18 cellular contexts compared by ENCODE assay signal in the genomic region with DNA sequence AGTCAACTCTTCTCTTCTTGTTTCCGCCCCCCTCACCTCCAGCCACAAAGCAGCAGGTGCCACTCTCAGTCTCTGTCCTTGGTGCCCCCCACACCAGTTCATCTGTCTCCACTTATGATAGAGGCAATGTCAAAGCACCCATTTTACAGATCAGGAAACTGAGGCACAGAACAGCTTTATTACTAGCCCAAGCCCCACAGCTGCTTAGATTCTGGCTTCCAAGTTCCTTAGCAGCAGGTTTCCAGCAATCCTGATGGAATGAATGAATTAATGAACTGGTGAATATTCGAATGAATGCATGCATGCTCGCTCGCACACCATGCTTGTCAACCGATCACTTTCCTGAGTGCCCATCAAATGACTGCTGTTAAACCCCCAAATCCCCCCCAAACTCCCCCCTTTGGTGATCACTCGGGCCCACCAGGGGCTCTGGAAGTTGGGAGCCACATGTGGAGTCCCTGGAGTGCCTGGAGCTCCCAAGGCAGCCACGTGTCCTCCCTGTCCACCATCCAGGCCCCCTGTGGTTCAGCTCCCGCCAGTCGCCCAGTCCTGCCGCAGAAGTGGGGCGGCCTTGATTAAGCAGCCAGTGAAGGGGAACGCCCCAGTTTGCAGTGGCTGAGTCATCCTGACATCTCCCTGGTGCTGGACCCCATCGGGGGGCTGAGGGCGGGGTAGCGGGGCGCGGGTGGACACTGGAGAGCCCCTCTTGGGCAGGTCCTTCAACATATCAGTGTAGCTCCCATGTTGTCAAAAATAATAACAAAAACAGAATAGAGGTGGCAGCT. TPM values are rescaled to one million over a fixed set of nuclear protein-coding genes. Genes with fewer than 3 reads are reported as not detected.
DNase-seq lines count a peak whose midpoint lies in the region; ATAC-seq, FAIRE-seq and TF ChIP-seq lines count a peak whose summit lies in the region.
"Had no signal": no experiment of that assay in that cellular context is flagged by ENCODE, and none has a peak within 500 bp of the region (broad histone marks: within the 10 kb centered on the region; RNA-seq: fewer than 3 reads in every experiment).

No MANE protein-coding gene starts in this region.

- peaks cover 0 to 25% of the 10 kb centered on the region in 2 experiments; a peak in 3 of 5 replicates for H3K4me1 ChIP-seq in K562 (replicated peaks in 1 of 2; ENCODE audit: control insufficient read depth in 2 of 2, insufficient read depth in 2 of 2, low read length in 2 of 2)
- peaks cover 0 to 2% of the 10 kb centered on the region in 2 donors for H3K4me1 ChIP-seq in thyroid gland
- H3K4me1 ChIP-seq: Caco-2 had no signal

- H3K9ac ChIP-seq in K562 (ENCODE audit: insufficient read depth in 1 of 2, low read depth in 2 of 2, low read length in 2 of 2), result peak overlapping the region; percentile 26 to 72; a peak in 2 of 4 replicates
- H3K9ac ChIP-seq: BLaER1 had no signal

- TF ChIP-seq EP300 in K562 (IDR thresholded peaks at IDR 0.05; ENCODE audit: low read length), result no peak

- ATAC-seq in K562, result peak; percentile 64
- no peak for ATAC-seq in GM21723 (IDR thresholded peaks at IDR 0.05; ENCODE audit: unreplicated experiment)
- no peak for ATAC-seq in GM18520 (IDR thresholded peaks at IDR 0.05; ENCODE audit: unreplicated experiment)
- no peak for ATAC-seq in GM18517 (IDR thresholded peaks at IDR 0.05; ENCODE audit: unreplicated experiment)
- ATAC-seq: GM23338 had no signal

- in situ Hi-C loops in K562 (cut with MboI), result no loop called here

- DNase-seq in Daoy (ENCODE audit: low read depth), result peak; percentile 60
- DNase-seq in M059J (ENCODE audit: low read depth), result peak; percentile 23
- peak; percentile 43 to 76 (median 64) for DNase-seq in K562 (ENCODE audit: extremely low read depth in 1 of 4, low spot score in 3 of 4)
- DNase-seq in thyroid gland, result peak; percentile 36 to 43
- DNase-seq: AML-193; Caco-2; CD8-positive, alpha-beta memory T cell; DMS53; HFFc6; Kasumi-1; KBM-7 had no signal

- POLR2A ChIA-PET in K562 (lab: Yijun Ruan, JAX), result interaction anchor here (0.6 to 1.4 kb wide), 3 partner anchors 10 to 57 kb away, joined by 3 to 6 read pairs (median 5); no protein-coding TSS in a partner anchor

- TF ChIP-seq RAD21 in K562 (CRISPR knock-in tag; conservative IDR thresholded peaks at IDR 0.05 in 1 of 2, IDR thresholded peaks at IDR 0.05 in 1 of 2), result no peak

- no peaks in the 10 kb centered on the region for H3K79me2 ChIP-seq in K562 (ENCODE audit: control insufficient read depth, insufficient read depth, low read length)

- H3K4me2 ChIP-seq in K562 (ENCODE audit: insufficient read depth, low read length), result peak overlapping the region; percentile 2; the same call in 1 of the 2 replicates
- H3K4me2 ChIP-seq: GM23338 had no signal

- no peak for TF ChIP-seq CTCF in K562 (IDR thresholded peaks at IDR 0.05 in 2 of 3, conservative IDR thresholded peaks at IDR 0.05 in 1 of 3; ENCODE audit: insufficient read depth in 2 of 3, low read depth in 1 of 3, low read length in 3 of 3)
- TF ChIP-seq CTCF in thyroid gland (IDR thresholded peaks at IDR 0.05), result no peak

- no peak overlapping the region for H3K4me3 ChIP-seq in K562
- H3K4me3 ChIP-seq in thyroid gland (replicated peaks in 1 of 3), result no peak overlapping the region
- H3K4me3 ChIP-seq: BLaER1, GM23338, HAP-1 had no signal

- no peak for TF ChIP-seq POLR2A in K562 (conservative IDR thresholded peaks at IDR 0.05)
- TF ChIP-seq POLR2A in thyroid gland (IDR thresholded peaks at IDR 0.05), result no peak

- BruUV-seq in K562 (replicated peaks; lab: Mats Ljungman, UMichigan), result no TSS peak

- H2AFZ ChIP-seq in K562 (ENCODE audit: low read depth, low read length), result peak overlapping the region; percentile 19; the same call in 1 of the 2 replicates
- H2AFZ ChIP-seq: GM23338 had no signal

- H3K27ac ChIP-seq in K562 (ENCODE audit: extremely low read depth, low read depth, low read length), result no peak overlapping the region
- no peak overlapping the region for H3K27ac ChIP-seq in thyroid gland
- H3K27ac ChIP-seq: BLaER1, HL-60 had no signal

- H3K9me3 ChIP-seq in K562 (replicated peaks; ENCODE audit: control insufficient read depth, insufficient read depth, low read depth, low read length), result no peaks in the 10 kb centered on the region
- no peaks in the 10 kb centered on the region for H3K9me3 ChIP-seq in thyroid gland
- H3K9me3 ChIP-seq: BLaER1, Caco-2, HAP-1 had no signal

- H3K9me1 ChIP-seq in K562 (ENCODE audit: control insufficient read depth, insufficient read depth, low read length), result no peaks in the 10 kb centered on the region

- no peaks in the 10 kb centered on the region for H3K36me3 ChIP-seq in K562 (ENCODE audit: control insufficient read depth, insufficient read depth, low read length)
- no peaks in the 10 kb centered on the region for H3K36me3 ChIP-seq in thyroid gland
- H3K36me3 ChIP-seq: BLaER1, HAP-1 had no signal

- intact Hi-C loops in K562 (cut with micrococcal nuclease) (no loop called here), thyroid gland (cut with DNase I) (no loop called here)

- H4K20me1 ChIP-seq in K562 (replicated peaks; ENCODE audit: control insufficient read depth, insufficient read depth, low read length), result peaks cover 1% of the 10 kb centered on the region; the same call in 1 of the 2 replicates

- 9% methylated on average over 17 of the region's 17 CpGs for WGBS in K562 (ENCODE audit: insufficient coverage, low coverage, missing lambda C conversion rate)
- 63 to 65% methylated on average over 15 to 17 of the region's 17 CpGs for WGBS in thyroid gland, 2 donors

- H3K27me3 ChIP-seq in K562 (ENCODE audit: control insufficient read depth in 2 of 2, insufficient read depth in 2 of 2, low read length in 2 of 2), result peaks cover 13 to 38% of the 10 kb centered on the region in 2 experiments
- peaks cover 4% of the 10 kb centered on the region for H3K27me3 ChIP-seq in thyroid gland

- no peak for FAIRE-seq in K562 (lab: Jason Lieb, UNC)

- CTCF ChIA-PET in K562 (lab: Yijun Ruan, JAX; ENCODE audit: low intra/inter-chr PET ratio), result no interaction called here

TF ChIP-seq in K562, 482 proteins besides CTCF, POLR2A, EP300 and RAD21 (continues in another document):
- TF ChIP-seq NFE2 (IDR thresholded peaks at IDR 0.05; ENCODE audit: low read depth), result peak; percentile 60; the same call in 1 of the 2 replicates
- TF ChIP-seq ZNF764 (CRISPR knock-in tag; IDR thresholded peaks at IDR 0.05; ENCODE audit: low read depth), result no peak
- no peak for TF ChIP-seq STAT6 (CRISPR knock-in tag; IDR thresholded peaks at IDR 0.05)
- no peak for TF ChIP-seq FOXA3 (CRISPR knock-in tag; conservative IDR thresholded peaks at IDR 0.05 in 1 of 2, IDR thresholded peaks at IDR 0.05 in 1 of 2)
- TF ChIP-seq, protein P1, sequence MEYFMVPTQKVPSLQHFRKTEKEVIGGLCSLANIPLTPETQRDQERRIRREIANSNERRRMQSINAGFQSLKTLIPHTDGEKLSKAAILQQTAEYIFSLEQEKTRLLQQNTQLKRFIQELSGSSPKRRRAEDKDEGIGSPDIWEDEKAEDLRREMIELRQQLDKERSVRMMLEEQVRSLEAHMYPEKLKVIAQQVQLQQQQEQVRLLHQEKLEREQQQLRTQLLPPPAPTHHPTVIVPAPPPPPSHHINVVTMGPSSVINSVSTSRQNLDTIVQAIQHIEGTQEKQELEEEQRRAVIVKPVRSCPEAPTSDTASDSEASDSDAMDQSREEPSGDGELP (CRISPR knock-in tag; IDR thresholded peaks at IDR 0.05; ENCODE audit: borderline replicate concordance), result 0 out of 2 replicates have a peak, but pooled peaks have one; percentile 33
- TF ChIP-seq ZZZ3 (IDR thresholded peaks at IDR 0.05), result no peak
- no peak for TF ChIP-seq FOXK2 (conservative IDR thresholded peaks at IDR 0.05 in 1 of 2, IDR thresholded peaks at IDR 0.05 in 1 of 2; ENCODE audit: low read depth in 2 of 2)

RNA-seq across cellular contexts. Expression of gene PTPRS, which starts 6.8 kb away (rescaled TPM):
- total RNA-seq in Daoy (2014; rRNA removed; shearing (Covaris generic)), result 38.9 and 43.9 TPM in 2 replicates
- total RNA-seq in M059J (2014; rRNA removed; shearing (Covaris generic)), result 37.8 and 96.6 TPM in 2 replicates
- 79.8 and 180 TPM in 2 replicates for total RNA-seq in K562 (2011; cell fraction: chromatin; rRNA removed; ENCODE audit: low replicate concordance)
- 97.4 and 130 TPM in 2 replicates for total RNA-seq in K562 (2011; cell fraction: nucleolus; rRNA removed)
- 85.8 and 89.2 TPM in 2 replicates for total RNA-seq in K562 (2011; cell fraction: nucleoplasm; rRNA removed)
- total RNA-seq in K562 (2014; rRNA removed), result 26.4 and 28.0 TPM in 2 replicates
- total RNA-seq in K562 (2014; rRNA removed; fragmentation: Illumina TruSeq; extraction: Trizol), result 6.1 and 6.7 TPM in 2 replicates
- total RNA-seq in K562 (2015; rRNA removed; fragmentation: Illumina TruSeq; extraction: Trizol), result 14.1 and 15.1 TPM in 2 replicates
- 45.2 and 49.4 TPM in 2 replicates for total RNA-seq in K562 (2021)
- 14.9 and 17.4 TPM in 2 replicates for polyA plus RNA-seq in K562 (2011; rRNA removed)
- 14.3 and 32.7 TPM in 2 replicates for polyA plus RNA-seq in K562 (2011; cell fraction: cytosol; rRNA removed)
- 54.1 and 106 TPM in 2 replicates for polyA plus RNA-seq in K562 (2011; cell fraction: nucleus; rRNA removed)
- polyA plus RNA-seq in K562 (2012), result 23.1 and 29.5 TPM in 2 replicates
- polyA plus RNA-seq in K562 (2014; fragmentation: Illumina TruSeq; extraction: Trizol), result 8.3 and 10.7 TPM in 2 replicates
- 1 to 10 TPM; 1.1 to 1.2 TPM for polyA plus RNA-seq in K562 (2014; fragmentation: Nextera tagmentation; extraction: Ambion mirVana)
- 26.9 and 27.4 TPM in 2 replicates for polyA plus RNA-seq in K562 (2014; rRNA removed)
- 11.5 and 28.9 TPM in 2 replicates for polyA minus RNA-seq in K562 (2011; rRNA and poly(A)+ RNA removed)
- 41.9 and 44.2 TPM in 2 replicates for polyA minus RNA-seq in K562 (2011; cell fraction: cytosol; rRNA and poly(A)+ RNA removed)
- polyA minus RNA-seq in K562 (2011; cell fraction: nucleus; rRNA and poly(A)+ RNA removed), result 27.2 and 33.5 TPM in 2 replicates
- total RNA-seq in thyroid gland, result 100 to 1,000 TPM; 182 to 387 (median 289) TPM
